29 cellular contexts compared by ENCODE assay signal in the genomic region with DNA sequence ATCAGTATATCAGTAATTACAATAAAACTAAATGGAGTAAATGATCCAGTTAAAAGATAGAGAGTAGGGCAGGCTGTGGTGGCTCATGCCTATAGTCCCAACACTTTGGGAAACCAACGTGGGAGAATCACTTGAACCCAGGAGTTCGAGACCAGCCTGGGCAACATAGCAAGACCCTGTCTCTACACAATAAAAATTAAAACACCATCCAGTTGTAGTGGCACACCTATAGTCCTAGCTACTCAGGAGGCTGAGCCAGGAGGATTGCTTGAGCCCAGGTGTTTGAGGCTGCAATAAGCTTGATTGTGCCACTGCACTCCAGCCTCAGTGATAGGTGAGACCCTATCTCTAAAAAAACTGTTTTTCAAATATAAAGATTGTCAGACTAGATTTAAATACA.
"Had no signal": no experiment of that assay in that cellular context is flagged by ENCODE, and none has a peak within 500 bp of the region (broad histone marks: within the 10 kb centered on the region; RNA-seq: fewer than 3 reads in every experiment).

No MANE protein-coding gene starts in this region.

- H2AFZ ChIP-seq: PC-9 had no signal

- H3K9me3 Mint-ChIP-seq: activated CD4-positive, alpha-beta memory T cell treated with anti-CD3 and anti-CD28 coated beads, Interleukin-2, amount 10 ng/mL, durations not matched to agents 7 days and 5 days had no signal

- H3K27ac ChIP-seq: cardiac muscle cell, PC-9, RWPE1, VCaP had no signal

- H3K27me3 ChIP-seq: cardiac muscle cell, MG63 had no signal

- H3K27me3 Mint-ChIP-seq: activated naive CD8-positive, alpha-beta T cell treated with anti-CD3 and anti-CD28 coated beads for 36 hours; activated T-helper 17 cell treated with anti-CD3 and anti-CD28 coated beads, Interleukin-2, amount 50 U/mL, for 72 hours; central memory CD8-positive, alpha-beta T cell had no signal

- H3K36me3 ChIP-seq: cardiac muscle cell, MG63 had no signal

- DNase-seq: activated CD4-positive, alpha-beta memory T cell treated with anti-CD3 and anti-CD28 coated beads, Interleukin-2, amount 10 ng/mL, durations not matched to agents 7 days and 5 days; activated CD4-positive, alpha-beta T cell treated with anti-CD3 and anti-CD28 coated beads for 1 hour; activated CD4-positive, alpha-beta T cell treated with anti-CD3 and anti-CD28 coated beads for 48 hours; activated CD4-positive, CD25-positive, alpha-beta regulatory T cell; activated effector memory CD4-positive, alpha-beta T cell treated with anti-CD3 and anti-CD28 coated beads, Interleukin-2, amount 50 U/mL, for 16 hours; activated naive CD4-positive, alpha-beta T cell; activated naive CD4-positive, alpha-beta T cell treated with anti-CD3 and anti-CD28 coated beads, Interleukin-2, amount 50 U/mL, for 16 hours; activated naive CD8-positive, alpha-beta T cell treated with anti-CD3 and anti-CD28 coated beads for 36 hours; activated T-cell treated with anti-CD3 and anti-CD28 coated beads, Interleukin-2, amount 50 U/mL, for 1 hour; activated T-cell treated with anti-CD3 and anti-CD28 coated beads, Interleukin-2, amount 50 U/mL, for 72 hours; amniotic stem cell; aorta; MG63; NCI-H1092; NCI-H1417; NCI-H187 treated with DMSO at 0.1 percent for 48 hours; NCI-H345; NCI-H524 treated with DMSO at 0.1 percent for 48 hours; PC-9; Right ventricle myocardium superior; SW 1271; T-helper 1 cell; T-helper 2 cell; T-helper 9 cell had no signal

- H3K4me3 Mint-ChIP-seq: activated CD4-positive, alpha-beta memory T cell treated with anti-CD3 and anti-CD28 coated beads, Interleukin-2, amount 10 ng/mL, durations not matched to agents 7 days and 5 days; activated naive CD8-positive, alpha-beta T cell treated with anti-CD3 and anti-CD28 coated beads for 36 hours; activated T-cell treated with anti-CD3 and anti-CD28 coated beads, Interleukin-2, amount 50 U/mL, for 72 hours; activated T-helper 17 cell treated with anti-CD3 and anti-CD28 coated beads, Interleukin-2, amount 50 U/mL, for 72 hours; central memory CD8-positive, alpha-beta T cell had no signal

- H3K4me2 ChIP-seq: PC-9 had no signal

- H3K4me3 ChIP-seq: cardiac muscle cell, MG63, PC-9 had no signal

- H3K27ac Mint-ChIP-seq: activated CD4-positive, alpha-beta memory T cell treated with anti-CD3 and anti-CD28 coated beads, Interleukin-2, amount 10 ng/mL, durations not matched to agents 7 days and 5 days; activated naive CD8-positive, alpha-beta T cell treated with anti-CD3 and anti-CD28 coated beads for 36 hours; activated T-cell treated with anti-CD3 and anti-CD28 coated beads, Interleukin-2, amount 50 U/mL, for 72 hours; activated T-helper 17 cell treated with anti-CD3 and anti-CD28 coated beads, Interleukin-2, amount 50 U/mL, for 72 hours had no signal

- ATAC-seq: activated T-cell treated with anti-CD3 and anti-CD28 coated beads, Interleukin-2, amount 50 U/mL, for 72 hours; activated T-helper 17 cell treated with anti-CD3 and anti-CD28 coated beads, Interleukin-2, amount 50 U/mL, for 72 hours had no signal
